Comparison of ENCODE assay signal across 18 cellular contexts in genomic region chr10:132114953-132115520, GRCh38. TPM values are rescaled to one million over a fixed set of nuclear protein-coding genes. Genes with fewer than 3 reads are reported as not detected.
"Had no signal": no experiment of that assay in that cellular context is flagged by ENCODE, and none has a peak within 500 bp of the region (broad histone marks: within the 10 kb centered on the region; RNA-seq: fewer than 3 reads in every experiment).

No MANE protein-coding gene starts in this region.

- DNase-seq: activated B cell treated with CpG ODN at 0.5 μM for 24 hours; activated CD4-positive, alpha-beta memory T cell treated with anti-CD3 and anti-CD28 coated beads for 36 hours; activated CD4-positive, alpha-beta T cell treated with anti-CD3 and anti-CD28 coated beads for 4 hours; activated T-cell treated with anti-CD3 and anti-CD28 coated beads, Interleukin-2, amount 50 U/mL, for 1 hour; amniotic stem cell; caudate nucleus; foreskin keratinocyte; hippocampal formation; mucosa of descending colon; naive B cell; stimulated activated CD4-positive, alpha-beta T cell treated with anti-CD3 and anti-CD28 coated beads, Interleukin-15, amount 100 ng/mL, for 24 hours; stimulated activated CD4-positive, alpha-beta T cell treated with anti-CD3 and anti-CD28 coated beads, Interleukin-2, amount 100 ng/mL, for 48 hours; transverse colon had no signal

- H3K36me3 ChIP-seq: neural progenitor cell, pancreas, transverse colon, vagina had no signal

- H3K27ac ChIP-seq: foreskin keratinocyte, neural progenitor cell, pancreas, SK-N-MC, transverse colon, vagina had no signal

- H3K4me1 ChIP-seq: foreskin keratinocyte, pancreas, transverse colon, vagina had no signal

- ATAC-seq: activated naive CD4-positive, alpha-beta T cell treated with anti-CD3 and anti-CD28 coated beads, Interleukin-2, amount 50 U/mL, for 72 hours; foreskin keratinocyte; mucosa of descending colon; pancreas had no signal

- H3K9me3 ChIP-seq: mucosa of descending colon, pancreas, transverse colon, vagina had no signal

- H3K27me3 ChIP-seq: foreskin keratinocyte, neural progenitor cell, pancreas, transverse colon, vagina had no signal

- H3K4me3 ChIP-seq: mucosa of descending colon, neural progenitor cell, pancreas, SK-N-MC, transverse colon, vagina had no signal

RNA-seq across cellular contexts. Expression of gene JAKMIP3, which starts 49.3 kb away (rescaled TPM):
- polyA plus RNA-seq: foreskin keratinocyte had no signal
